Comparison of ENCODE assay signal across 1 cellular context in the genomic region with DNA sequence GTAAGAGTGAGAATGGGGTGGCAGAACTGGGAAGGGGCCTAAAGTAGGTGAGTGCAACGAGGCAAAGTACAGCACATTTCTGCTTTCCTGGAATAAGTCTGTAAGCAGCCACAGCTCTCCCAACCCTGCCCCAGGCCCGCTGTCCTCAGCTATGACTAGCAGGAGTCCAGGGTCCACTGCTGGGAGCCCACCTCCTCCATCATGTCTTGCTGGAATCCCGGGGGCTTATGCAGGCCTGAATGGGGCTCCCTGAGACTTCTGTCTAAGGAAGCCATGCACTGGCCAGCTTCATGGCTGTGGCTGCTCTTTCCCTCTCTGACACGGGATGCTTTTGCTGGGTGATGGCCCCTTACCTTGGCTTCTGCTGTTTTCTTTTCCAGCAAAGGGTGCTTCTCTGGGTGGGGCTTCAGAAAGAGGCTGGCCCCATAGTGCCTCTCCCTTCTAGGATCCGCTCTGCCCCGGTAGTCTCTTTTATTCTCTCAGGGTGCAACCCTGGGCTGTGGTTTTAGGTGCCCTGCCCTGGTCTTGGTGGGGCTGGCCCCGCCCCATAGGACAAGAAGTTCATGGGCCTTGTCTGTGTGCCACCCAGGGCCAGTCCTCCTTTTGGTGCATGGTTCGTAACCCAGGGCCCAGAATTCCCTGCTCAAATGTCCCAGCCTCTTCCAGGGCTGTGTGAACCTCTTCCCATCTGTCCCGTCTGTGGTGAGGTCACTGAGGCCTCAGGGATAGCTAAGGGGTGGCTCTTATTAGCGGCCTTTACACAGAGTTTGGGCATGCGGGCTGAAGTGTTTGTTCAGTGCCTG.
TF ChIP-seq lines count a peak whose summit lies in the region.

No MANE protein-coding gene starts in this region.

TF ChIP-seq in HepG2, 621 proteins besides CTCF, POLR2A, EP300 and RAD21 (continued from another document):
- TF ChIP-seq, protein P1, sequence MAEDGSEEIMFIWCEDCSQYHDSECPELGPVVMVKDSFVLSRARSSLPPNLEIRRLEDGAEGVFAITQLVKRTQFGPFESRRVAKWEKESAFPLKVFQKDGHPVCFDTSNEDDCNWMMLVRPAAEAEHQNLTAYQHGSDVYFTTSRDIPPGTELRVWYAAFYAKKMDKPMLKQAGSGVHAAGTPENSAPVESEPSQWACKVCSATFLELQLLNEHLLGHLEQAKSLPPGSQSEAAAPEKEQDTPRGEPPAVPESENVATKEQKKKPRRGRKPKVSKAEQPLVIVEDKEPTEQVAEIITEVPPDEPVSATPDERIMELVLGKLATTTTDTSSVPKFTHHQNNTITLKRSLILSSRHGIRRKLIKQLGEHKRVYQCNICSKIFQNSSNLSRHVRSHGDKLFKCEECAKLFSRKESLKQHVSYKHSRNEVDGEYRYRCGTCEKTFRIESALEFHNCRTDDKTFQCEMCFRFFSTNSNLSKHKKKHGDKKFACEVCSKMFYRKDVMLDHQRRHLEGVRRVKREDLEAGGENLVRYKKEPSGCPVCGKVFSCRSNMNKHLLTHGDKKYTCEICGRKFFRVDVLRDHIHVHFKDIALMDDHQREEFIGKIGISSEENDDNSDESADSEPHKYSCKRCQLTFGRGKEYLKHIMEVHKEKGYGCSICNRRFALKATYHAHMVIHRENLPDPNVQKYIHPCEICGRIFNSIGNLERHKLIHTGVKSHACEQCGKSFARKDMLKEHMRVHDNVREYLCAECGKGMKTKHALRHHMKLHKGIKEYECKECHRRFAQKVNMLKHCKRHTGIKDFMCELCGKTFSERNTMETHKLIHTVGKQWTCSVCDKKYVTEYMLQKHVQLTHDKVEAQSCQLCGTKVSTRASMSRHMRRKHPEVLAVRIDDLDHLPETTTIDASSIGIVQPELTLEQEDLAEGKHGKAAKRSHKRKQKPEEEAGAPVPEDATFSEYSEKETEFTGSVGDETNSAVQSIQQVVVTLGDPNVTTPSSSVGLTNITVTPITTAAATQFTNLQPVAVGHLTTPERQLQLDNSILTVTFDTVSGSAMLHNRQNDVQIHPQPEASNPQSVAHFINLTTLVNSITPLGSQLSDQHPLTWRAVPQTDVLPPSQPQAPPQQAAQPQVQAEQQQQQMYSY (CRISPR knock-in tag; IDR thresholded peaks at IDR 0.05) = no peak
- no peak for TF ChIP-seq ZFP36L2 (CRISPR knock-in tag; IDR thresholded peaks at IDR 0.05)
- TF ChIP-seq ZNF367 (CRISPR knock-in tag; IDR thresholded peaks at IDR 0.05; ENCODE audit: borderline replicate concordance) = no peak
- TF ChIP-seq GATAD1 (CRISPR knock-in tag; IDR thresholded peaks at IDR 0.05) = no peak
- TF ChIP-seq ZNF660 (CRISPR knock-in tag; IDR thresholded peaks at IDR 0.05; ENCODE audit: borderline replicate concordance, low read depth) = no peak
- no peak; the same call in 1 of the 2 replicates for TF ChIP-seq CCDC6 (CRISPR knock-in tag; IDR thresholded peaks at IDR 0.05)
- TF ChIP-seq GATAD2A (CRISPR knock-in tag; IDR thresholded peaks at IDR 0.05) = peak; percentile 29
- TF ChIP-seq PHF21A (CRISPR knock-in tag; IDR thresholded peaks at IDR 0.05) = no peak
- 0 out of 2 replicates have a peak, but pooled peaks have one; percentile 8 for TF ChIP-seq NCOA2 (CRISPR knock-in tag; IDR thresholded peaks at IDR 0.05)
- TF ChIP-seq ELF1 (CRISPR knock-in tag; IDR thresholded peaks at IDR 0.05) = peak; percentile 11; the same call in 1 of the 2 replicates
- no peak for TF ChIP-seq ZNF569 (CRISPR knock-in tag; IDR thresholded peaks at IDR 0.05; ENCODE audit: borderline replicate concordance)
- TF ChIP-seq, protein P2, sequence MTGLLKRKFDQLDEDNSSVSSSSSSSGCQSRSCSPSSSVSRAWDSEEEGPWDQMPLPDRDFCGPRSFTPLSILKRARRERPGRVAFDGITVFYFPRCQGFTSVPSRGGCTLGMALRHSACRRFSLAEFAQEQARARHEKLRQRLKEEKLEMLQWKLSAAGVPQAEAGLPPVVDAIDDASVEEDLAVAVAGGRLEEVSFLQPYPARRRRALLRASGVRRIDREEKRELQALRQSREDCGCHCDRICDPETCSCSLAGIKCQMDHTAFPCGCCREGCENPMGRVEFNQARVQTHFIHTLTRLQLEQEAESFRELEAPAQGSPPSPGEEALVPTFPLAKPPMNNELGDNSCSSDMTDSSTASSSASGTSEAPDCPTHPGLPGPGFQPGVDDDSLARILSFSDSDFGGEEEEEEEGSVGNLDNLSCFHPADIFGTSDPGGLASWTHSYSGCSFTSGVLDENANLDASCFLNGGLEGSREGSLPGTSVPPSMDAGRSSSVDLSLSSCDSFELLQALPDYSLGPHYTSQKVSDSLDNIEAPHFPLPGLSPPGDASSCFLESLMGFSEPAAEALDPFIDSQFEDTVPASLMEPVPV (CRISPR knock-in tag; IDR thresholded peaks at IDR 0.05) = no peak
- no peak for TF ChIP-seq ZNF616 (CRISPR knock-in tag; IDR thresholded peaks at IDR 0.05; ENCODE audit: low read depth)
- TF ChIP-seq, protein P3, sequence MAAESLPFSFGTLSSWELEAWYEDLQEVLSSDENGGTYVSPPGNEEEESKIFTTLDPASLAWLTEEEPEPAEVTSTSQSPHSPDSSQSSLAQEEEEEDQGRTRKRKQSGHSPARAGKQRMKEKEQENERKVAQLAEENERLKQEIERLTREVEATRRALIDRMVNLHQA (CRISPR knock-in tag; IDR thresholded peaks at IDR 0.05) = no peak
- peak; percentile 86; the same call in 1 of the 2 replicates for TF ChIP-seq NRL (CRISPR knock-in tag; IDR thresholded peaks at IDR 0.05; ENCODE audit: borderline replicate concordance)
- TF ChIP-seq, protein P4, sequence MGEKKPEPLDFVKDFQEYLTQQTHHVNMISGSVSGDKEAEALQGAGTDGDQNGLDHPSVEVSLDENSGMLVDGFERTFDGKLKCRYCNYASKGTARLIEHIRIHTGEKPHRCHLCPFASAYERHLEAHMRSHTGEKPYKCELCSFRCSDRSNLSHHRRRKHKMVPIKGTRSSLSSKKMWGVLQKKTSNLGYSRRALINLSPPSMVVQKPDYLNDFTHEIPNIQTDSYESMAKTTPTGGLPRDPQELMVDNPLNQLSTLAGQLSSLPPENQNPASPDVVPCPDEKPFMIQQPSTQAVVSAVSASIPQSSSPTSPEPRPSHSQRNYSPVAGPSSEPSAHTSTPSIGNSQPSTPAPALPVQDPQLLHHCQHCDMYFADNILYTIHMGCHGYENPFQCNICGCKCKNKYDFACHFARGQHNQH (CRISPR knock-in tag; IDR thresholded peaks at IDR 0.05) = no peak
- TF ChIP-seq BHLHE40 (IDR thresholded peaks at IDR 0.05; ENCODE audit: low read length) = no peak
- no peak for TF ChIP-seq SATB2 (CRISPR knock-in tag; IDR thresholded peaks at IDR 0.05)
- TF ChIP-seq ZNF670 (CRISPR knock-in tag; IDR thresholded peaks at IDR 0.05; ENCODE audit: borderline replicate concordance) = no peak
- no peak for TF ChIP-seq ZNF703 (CRISPR knock-in tag; IDR thresholded peaks at IDR 0.05; ENCODE audit: borderline replicate concordance)
- TF ChIP-seq ZNF30 (CRISPR knock-in tag; IDR thresholded peaks at IDR 0.05) = no peak
- peak; percentile 78 for TF ChIP-seq ZNF143 (CRISPR knock-in tag; IDR thresholded peaks at IDR 0.05)
- TF ChIP-seq, protein P5, sequence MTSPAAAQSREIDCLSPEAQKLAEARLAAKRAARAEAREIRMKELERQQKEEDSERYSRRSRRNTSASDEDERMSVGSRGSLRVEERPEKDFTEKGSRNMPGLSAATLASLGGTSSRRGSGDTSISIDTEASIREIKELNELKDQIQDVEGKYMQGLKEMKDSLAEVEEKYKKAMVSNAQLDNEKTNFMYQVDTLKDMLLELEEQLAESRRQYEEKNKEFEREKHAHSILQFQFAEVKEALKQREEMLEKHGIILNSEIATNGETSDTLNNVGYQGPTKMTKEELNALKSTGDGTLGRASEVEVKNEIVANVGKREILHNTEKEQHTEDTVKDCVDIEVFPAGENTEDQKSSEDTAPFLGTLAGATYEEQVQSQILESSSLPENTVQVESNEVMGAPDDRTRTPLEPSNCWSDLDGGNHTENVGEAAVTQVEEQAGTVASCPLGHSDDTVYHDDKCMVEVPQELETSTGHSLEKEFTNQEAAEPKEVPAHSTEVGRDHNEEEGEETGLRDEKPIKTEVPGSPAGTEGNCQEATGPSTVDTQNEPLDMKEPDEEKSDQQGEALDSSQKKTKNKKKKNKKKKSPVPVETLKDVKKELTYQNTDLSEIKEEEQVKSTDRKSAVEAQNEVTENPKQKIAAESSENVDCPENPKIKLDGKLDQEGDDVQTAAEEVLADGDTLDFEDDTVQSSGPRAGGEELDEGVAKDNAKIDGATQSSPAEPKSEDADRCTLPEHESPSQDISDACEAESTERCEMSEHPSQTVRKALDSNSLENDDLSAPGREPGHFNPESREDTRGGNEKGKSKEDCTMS (CRISPR knock-in tag; conservative IDR thresholded peaks at IDR 0.05) = no peak
